ENCODE assay signal across 27 cellular contexts in the genomic region with DNA sequence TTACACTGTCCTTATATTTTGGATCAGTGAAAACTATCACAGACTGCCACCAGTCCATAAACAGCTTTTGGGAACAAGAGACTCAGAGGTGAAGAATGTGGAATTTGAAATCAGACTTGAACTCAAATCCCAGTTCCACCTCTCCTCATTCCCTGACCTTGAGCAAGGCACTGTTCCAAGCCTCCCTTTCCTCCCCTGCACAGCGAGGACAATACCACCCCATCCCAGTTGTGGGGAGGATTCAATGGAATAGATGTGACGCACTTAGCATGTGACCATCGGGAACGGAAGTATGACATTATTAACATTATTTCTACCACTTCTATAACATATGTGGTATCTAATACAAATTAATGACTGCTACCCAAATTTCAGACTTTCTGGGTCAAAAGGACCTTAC.
DNase-seq lines count a peak whose midpoint lies in the region; ATAC-seq and TF ChIP-seq lines count a peak whose summit lies in the region.
"Had no signal": no experiment of that assay in that cellular context is flagged by ENCODE, and none has a peak within 500 bp of the region (broad histone marks: within the 10 kb centered on the region; RNA-seq: fewer than 3 reads in every experiment).

No MANE protein-coding gene starts in this region.

- no peak overlapping the region for H3K4me3 Mint-ChIP-seq in neural progenitor cell
- H3K4me3 Mint-ChIP-seq: activated CD4-positive, alpha-beta memory T cell treated with anti-CD3 and anti-CD28 coated beads, Interleukin-2, amount 10 ng/mL, durations not matched to agents 7 days and 5 days; natural killer cell treated with Interleukin-12 subunit alpha and Interleukin-12 subunit beta and Interleukin-15 and Interleukin-18, amount 100 ng/mL, for 72 hours; stimulated activated naive CD8-positive, alpha-beta T cell treated with anti-CD3 and anti-CD28 coated beads, Interleukin-15, Interleukin-2, amounts not matched to agents 100 ng/mL and 50 ng/mL, for 24 hours; T-helper 2 cell treated with Interferon-gamma antibody and Interleukin-4, amounts not matched to agents 5 μg/mL and 100 μg/mL, for 36 hours had no signal

- H3K9ac ChIP-seq in neural progenitor cell = no peak overlapping the region
- H3K9ac ChIP-seq: BLaER1 had no signal

- H3K27ac ChIP-seq in neural progenitor cell = no peak overlapping the region
- H3K27ac ChIP-seq: BLaER1, HL-60, right lobe of liver had no signal

- no peaks in the 10 kb centered on the region for H3K36me3 ChIP-seq in neural progenitor cell
- H3K36me3 ChIP-seq: BLaER1, right lobe of liver had no signal

- H3K27me3 ChIP-seq in neural progenitor cell = no peaks in the 10 kb centered on the region
- H3K27me3 ChIP-seq: BLaER1, right lobe of liver had no signal

- H3K9me3 ChIP-seq in neural progenitor cell (ENCODE audit: low read depth) = no peaks in the 10 kb centered on the region
- H3K9me3 ChIP-seq: BLaER1, right lobe of liver had no signal

- no peaks in the 10 kb centered on the region for H4K20me1 ChIP-seq in neural progenitor cell (ENCODE audit: low read depth)
- H4K20me1 ChIP-seq: BLaER1 had no signal

- no peaks in the 10 kb centered on the region for H3K79me2 ChIP-seq in neural progenitor cell (ENCODE audit: low read depth)

- DNase-seq in dermis blood vessel endothelial cell (peak; percentile 41), left ventricle myocardium superior (no peak), neural progenitor cell (ENCODE audit: low spot score) (no peak), UCSD-AML1 (lab: John Stamatoyannopoulos, UW; ENCODE audit: unreplicated experiment) (no peak), cerebellar cortex (ENCODE audit: low spot score) (no peak), LoVo (ENCODE audit: low spot score) (no peak), SHP77 (lab: John Stamatoyannopoulos, UW) (no peak)
- DNase-seq: activated CD4-positive, alpha-beta memory T cell treated with anti-CD3 and anti-CD28 coated beads, Interleukin-2, amount 10 ng/mL, durations not matched to agents 7 days and 5 days; activated CD8-positive, alpha-beta memory T cell treated with anti-CD3 and anti-CD28 coated beads, Interleukin-2, amount 50 U/mL, for 4 hours; activated naive CD4-positive, alpha-beta T cell; H7; midbrain; MV-4-11; NCI-H146; NCI-H226; NCI-H69; right lobe of liver; SIG-M5; stimulated activated CD8-positive, alpha-beta memory T cell treated with anti-CD3 and anti-CD28 coated beads, Interleukin-4, amount 100 ng/mL, for 48 hours had no signal

- H3K4me3 ChIP-seq in neural progenitor cell = no peak overlapping the region
- H3K4me3 ChIP-seq: BLaER1, GM12878, right lobe of liver had no signal

- intact Hi-C loops in left ventricle myocardium superior (cut with micrococcal nuclease) = no loop called here

- H3K9me3 Mint-ChIP-seq in neural progenitor cell = no peaks in the 10 kb centered on the region
- H3K9me3 Mint-ChIP-seq: activated CD4-positive, alpha-beta memory T cell treated with anti-CD3 and anti-CD28 coated beads, Interleukin-2, amount 10 ng/mL, durations not matched to agents 7 days and 5 days; natural killer cell treated with Interleukin-12 subunit alpha and Interleukin-12 subunit beta and Interleukin-15 and Interleukin-18, amount 100 ng/mL, for 72 hours; stimulated activated naive CD8-positive, alpha-beta T cell treated with anti-CD3 and anti-CD28 coated beads, Interleukin-15, Interleukin-2, amounts not matched to agents 100 ng/mL and 50 ng/mL, for 24 hours; T-helper 2 cell treated with Interferon-gamma antibody and Interleukin-4, amounts not matched to agents 5 μg/mL and 100 μg/mL, for 36 hours had no signal

- peaks cover 15% of the 10 kb centered on the region for H3K4me1 Mint-ChIP-seq in neural progenitor cell
- H3K4me1 Mint-ChIP-seq: activated CD4-positive, alpha-beta memory T cell treated with anti-CD3 and anti-CD28 coated beads, Interleukin-2, amount 10 ng/mL, durations not matched to agents 7 days and 5 days had no signal

- ATAC-seq in left ventricle myocardium superior = peak; percentile 21
- ATAC-seq: GM12878; left lobe of liver; natural killer cell treated with Interleukin-12 subunit alpha and Interleukin-12 subunit beta and Interleukin-15 and Interleukin-18, amount 100 ng/mL, for 72 hours; Panc1; right lobe of liver had no signal

- no peaks in the 10 kb centered on the region for H3K36me3 Mint-ChIP-seq in neural progenitor cell
- H3K36me3 Mint-ChIP-seq: natural killer cell treated with Interleukin-12 subunit alpha and Interleukin-12 subunit beta and Interleukin-15 and Interleukin-18, amount 100 ng/mL, for 72 hours had no signal

- TF ChIP-seq CTCF in neural progenitor cell (IDR thresholded peaks at IDR 0.05) = no peak

- no peak overlapping the region for H2AFZ ChIP-seq in neural progenitor cell (replicated peaks)

- peaks cover under 1% of the 10 kb centered on the region for H3K27me3 Mint-ChIP-seq in neural progenitor cell (ENCODE audit: insufficient read depth, low read depth)
- H3K27me3 Mint-ChIP-seq: stimulated activated naive CD8-positive, alpha-beta T cell treated with anti-CD3 and anti-CD28 coated beads, Interleukin-15, Interleukin-2, amounts not matched to agents 100 ng/mL and 50 ng/mL, for 24 hours had no signal

- H3K4me2 ChIP-seq in neural progenitor cell = peak overlapping the region; percentile 54
- H3K4me2 ChIP-seq: BLaER1 had no signal

- H3K4me1 ChIP-seq in neural progenitor cell = peaks cover 14% of the 10 kb centered on the region
- H3K4me1 ChIP-seq: BLaER1 had no signal

- H3F3A ChIP-seq in neural progenitor cell (ENCODE audit: low read depth) = peaks cover 4% of the 10 kb centered on the region

- H3K27ac Mint-ChIP-seq in neural progenitor cell = no peak overlapping the region
- H3K27ac Mint-ChIP-seq: activated CD4-positive, alpha-beta memory T cell treated with anti-CD3 and anti-CD28 coated beads, Interleukin-2, amount 10 ng/mL, durations not matched to agents 7 days and 5 days; natural killer cell treated with Interleukin-12 subunit alpha and Interleukin-12 subunit beta and Interleukin-15 and Interleukin-18, amount 100 ng/mL, for 72 hours; stimulated activated naive CD8-positive, alpha-beta T cell treated with anti-CD3 and anti-CD28 coated beads, Interleukin-15, Interleukin-2, amounts not matched to agents 100 ng/mL and 50 ng/mL, for 24 hours; T-helper 2 cell treated with Interferon-gamma antibody and Interleukin-4, amounts not matched to agents 5 μg/mL and 100 μg/mL, for 36 hours had no signal
